Comparison of ENCODE assay signal across 16 cellular contexts in genomic region chr20:34916774-34917354, GRCh38. TPM values are rescaled to one million over a fixed set of nuclear protein-coding genes. Genes with fewer than 3 reads are reported as not detected.
DNase-seq lines count a peak whose midpoint lies in the region; ATAC-seq and FAIRE-seq lines count a peak whose summit lies in the region.
"Had no signal": no experiment of that assay in that cellular context is flagged by ENCODE, and none has a peak within 500 bp of the region (broad histone marks: within the 10 kb centered on the region; RNA-seq: fewer than 3 reads in every experiment).

No MANE protein-coding gene starts in this region.

- no peak overlapping the region for H3K4me3 Mint-ChIP-seq in activated CD8-positive, alpha-beta memory T cell treated with anti-CD3 and anti-CD28 coated beads, Interleukin-2, amount 10 ng/mL, durations not matched to agents 7 days and 5 days

- peak overlapping the region; percentile 17 for H3K27ac Mint-ChIP-seq in activated CD8-positive, alpha-beta memory T cell treated with anti-CD3 and anti-CD28 coated beads, Interleukin-2, amount 10 ng/mL, durations not matched to agents 7 days and 5 days

- peak; percentile 10 for FAIRE-seq in colon (lab: Jason Lieb, UNC)
- no peak for FAIRE-seq in small intestine (lab: Jason Lieb, UNC)
- FAIRE-seq: A549, GM19239 had no signal

- no peaks in the 10 kb centered on the region for H3K9me3 ChIP-seq in small intestine (ENCODE audit: control insufficient read depth, low read depth)
- H3K9me3 ChIP-seq: A549 had no signal

- peaks cover under 1 to 11% of the 10 kb centered on the region in 2 donors for H3K36me3 ChIP-seq in small intestine (ENCODE audit: control insufficient read depth in 2 of 2, insufficient read depth in 2 of 2, low read length in 2 of 2)

- no peaks in the 10 kb centered on the region for H3K27me3 Mint-ChIP-seq in activated CD8-positive, alpha-beta memory T cell treated with anti-CD3 and anti-CD28 coated beads, Interleukin-2, amount 10 ng/mL, durations not matched to agents 7 days and 5 days

- H3K27ac ChIP-seq in small intestine (ENCODE audit: low read depth in 1 of 2, low read length in 1 of 2) = peak overlapping the region; percentile 56 to 82
- H3K27ac ChIP-seq: A549 had no signal

- CTCF ChIA-PET in activated CD8-positive, alpha-beta memory T cell treated with anti-CD3 and anti-CD28 coated beads, Interleukin-2, amount 10 ng/mL, durations not matched to agents 7 days and 5 days (lab: Charles Lee) = interaction anchor here (1.0 to 1.8 kb wide), 2 partner anchors 30 to 43 kb away, joined by 3 to 4 read pairs; no protein-coding TSS in a partner anchor

- WGBS in small intestine, 3 donors = 15 to 56% (median 37%) methylated on average over 2 of the region's 2 CpGs

- peaks cover 46% of the 10 kb centered on the region for H3K4me1 Mint-ChIP-seq in activated CD8-positive, alpha-beta memory T cell treated with anti-CD3 and anti-CD28 coated beads, Interleukin-2, amount 10 ng/mL, durations not matched to agents 7 days and 5 days

- H3K27me3 ChIP-seq in small intestine (ENCODE audit: control insufficient read depth in 2 of 2, insufficient read depth in 2 of 2, low read length in 2 of 2) = no peaks in the 10 kb centered on the region

- peaks cover 3 to 13% of the 10 kb centered on the region in 2 donors for H3K4me1 ChIP-seq in small intestine (ENCODE audit: control insufficient read depth in 2 of 2, insufficient read depth in 1 of 2, low read depth in 1 of 2, low read length in 1 of 2)

- no peak for DNase-seq in activated CD8-positive, alpha-beta memory T cell treated with anti-CD3 and anti-CD28 coated beads, Interleukin-2, amount 10 ng/mL, durations not matched to agents 7 days and 5 days
- no peak for DNase-seq in activated CD8-positive, alpha-beta memory T cell treated with anti-CD3 and anti-CD28 coated beads, Interleukin-2, amount 50 U/mL, for 48 hours
- DNase-seq in NCI-H69 (lab: John Stamatoyannopoulos, UW) (peak; percentile 22), small intestine (peak; percentile 96), C1 segment of cervical spinal cord (lab: John Stamatoyannopoulos, UW) (no peak), NCI-H2227 treated with DMSO at 0.1 percent for 48 hours (lab: John Stamatoyannopoulos, UW) (no peak)
- DNase-seq: Kasumi-1, NCI-H1417, NCI-H2029 treated with DMSO at 0.1 percent for 48 hours, PC-3, SHP77 had no signal

- H3K36me3 Mint-ChIP-seq in activated CD8-positive, alpha-beta memory T cell treated with anti-CD3 and anti-CD28 coated beads, Interleukin-2, amount 10 ng/mL, durations not matched to agents 7 days and 5 days = peaks cover 31% of the 10 kb centered on the region

- no peak for ATAC-seq in activated CD8-positive, alpha-beta memory T cell treated with anti-CD3 and anti-CD28 coated beads, Interleukin-2, amount 10 ng/mL, durations not matched to agents 7 days and 5 days
- no peak for ATAC-seq in HG03432 (IDR thresholded peaks at IDR 0.05; ENCODE audit: unreplicated experiment)
- ATAC-seq: A549, HCT116, PC-3 had no signal

- no peak overlapping the region for H3K4me3 ChIP-seq in small intestine (ENCODE audit: low read depth in 1 of 2, low read length in 2 of 2)
- H3K4me3 ChIP-seq: A549 had no signal

- peaks cover 3% of the 10 kb centered on the region for H3K9me3 Mint-ChIP-seq in activated CD8-positive, alpha-beta memory T cell treated with anti-CD3 and anti-CD28 coated beads, Interleukin-2, amount 10 ng/mL, durations not matched to agents 7 days and 5 days (ENCODE audit: low read depth)

RNA-seq across cellular contexts. Expression of gene GSS, which starts 38.7 kb away (rescaled TPM):
- total RNA-seq in activated CD8-positive, alpha-beta memory T cell treated with anti-CD3 and anti-CD28 coated beads, Interleukin-2, amount 10 ng/mL, durations not matched to agents 7 days and 5 days = 10 to 100 TPM; 59.4 to 64.6 TPM
- polyA plus RNA-seq in small intestine = 10 to 100 TPM; 54.0 to 79.2 (median 61.5) TPM

RNA-seq across cellular contexts. Expression of gene MYH7B, which starts 38.8 kb away (rescaled TPM):
- under 1 TPM; 0.16 to 0.26 TPM for total RNA-seq in activated CD8-positive, alpha-beta memory T cell treated with anti-CD3 and anti-CD28 coated beads, Interleukin-2, amount 10 ng/mL, durations not matched to agents 7 days and 5 days
- polyA plus RNA-seq in small intestine = 1 to 10 TPM in 1 of 3 donors, under 1 TPM in 1, not detected in 1; 0.89 to 2.2 TPM

RNA-seq across cellular contexts. Expression of gene ACSS2, which starts 40.5 kb away (rescaled TPM):
- total RNA-seq in activated CD8-positive, alpha-beta memory T cell treated with anti-CD3 and anti-CD28 coated beads, Interleukin-2, amount 10 ng/mL, durations not matched to agents 7 days and 5 days = 10 to 100 TPM in 1 of 2 experiments, 1 to 10 TPM in 1; 8.9 to 22.5 TPM
- 100 to 1,000 TPM; 146 to 295 (median 176) TPM for polyA plus RNA-seq in small intestine

RNA-seq across cellular contexts. Expression of gene GGT7, which starts 44.2 kb away (rescaled TPM):
- total RNA-seq in activated CD8-positive, alpha-beta memory T cell treated with anti-CD3 and anti-CD28 coated beads, Interleukin-2, amount 10 ng/mL, durations not matched to agents 7 days and 5 days = 1 to 10 TPM; 3.5 to 4.6 TPM
- polyA plus RNA-seq in small intestine = 10 to 100 TPM in 2 of 3 donors, 1 to 10 TPM in 1; 9.7 to 14.5 (median 12.1) TPM

Comparison
In these comparisons a context has a peak if more than half of its experiments do, and no peak if none do; other contexts are left out.
1. DNase-seq: peak in NCI-H69 (single experiment) and small intestine (single experiment); none in activated CD8-positive, alpha-beta memory T cell treated with anti-CD3 and anti-CD28 coated beads, Interleukin-2, amount 10 ng/mL, durations not matched to agents 7 days and 5 days (single experiment), activated CD8-positive, alpha-beta memory T cell treated with anti-CD3 and anti-CD28 coated beads, Interleukin-2, amount 50 U/mL, for 48 hours (single experiment), C1 segment of cervical spinal cord (0 of 14) and NCI-H2227 treated with DMSO at 0.1 percent for 48 hours (single experiment).